Comparison of ENCODE assay signal across 7 cellular contexts in genomic region chr16:69729030-69729429, GRCh38. TPM values are rescaled to one million over a fixed set of nuclear protein-coding genes. Genes with fewer than 3 reads are reported as not detected.
DNase-seq lines count a peak whose midpoint lies in the region; ATAC-seq, FAIRE-seq and TF ChIP-seq lines count a peak whose summit lies in the region.
"Not testable (repeated sequence)": the region's sequence is repeated elsewhere in the genome, so short reads cannot be mapped to it uniquely, and the experiment has no call there.

No MANE protein-coding gene starts in this region.

- TF ChIP-seq RAD21 in K562 (CRISPR knock-in tag; conservative IDR thresholded peaks at IDR 0.05 in 1 of 2, IDR thresholded peaks at IDR 0.05 in 1 of 2); HepG2 (CRISPR knock-in tag; IDR thresholded peaks at IDR 0.05): not testable (repeated sequence)

- not testable (repeated sequence) for H3K27me3 Mint-ChIP-seq in T-helper 1 cell treated with Interleukin-12 subunit alpha and Interleukin-12 subunit beta and Interleukin-4 antibody, amounts not matched to agents 30 μg/mL and 1 μg/mL, for 36 hours (ENCODE audit: low read depth)

- H3K27ac Mint-ChIP-seq in T-helper 1 cell treated with Interleukin-12 subunit alpha and Interleukin-12 subunit beta and Interleukin-4 antibody, amounts not matched to agents 30 μg/mL and 1 μg/mL, for 36 hours = peak overlapping the region; percentile 36

- H3K9me3 ChIP-seq in BLaER1 treated with 17β-estradiol and CSF1 and Interleukin-3, amounts not matched to agents 10 nM and 100 nM (replicated peaks in 1 of 11); HEK293 (ENCODE audit: control insufficient read depth, insufficient read depth, low read depth, low read length); PC-3 (ENCODE audit: low read length); K562 (replicated peaks; ENCODE audit: control insufficient read depth, insufficient read depth, low read depth, low read length); HepG2 (ENCODE audit: low read length); spleen: not testable (repeated sequence)

- H3K27ac ChIP-seq in BLaER1 treated with 17β-estradiol and CSF1 and Interleukin-3, amounts not matched to agents 10 nM and 100 nM = peak overlapping the region in 5 of 11 experiments; percentile 4 to 98 (median 97); a peak in 6 of 22 replicates
- H3K27ac ChIP-seq in HEK293 (ENCODE audit: extremely low read depth, low read depth, low read length); PC-3 (ENCODE audit: low read length); K562 (ENCODE audit: extremely low read depth, low read depth, low read length); HepG2 (ENCODE audit: extremely low read length, insufficient read depth, low read length); spleen: not testable (repeated sequence)

- DNase-seq in PC-3; K562 (ENCODE audit: extremely low read depth in 1 of 4, low spot score in 3 of 4); HepG2 (ENCODE audit: low spot score): not testable (repeated sequence)
- DNase-seq in spleen = peak; percentile 6

- H2AFZ ChIP-seq in PC-3 (ENCODE audit: low read length); HepG2 (ENCODE audit: low read length): not testable (repeated sequence)
- peak overlapping the region; percentile 72; the same call in 1 of the 2 replicates for H2AFZ ChIP-seq in K562 (ENCODE audit: low read depth, low read length)

- not testable (repeated sequence) for H3K9ac ChIP-seq in BLaER1 treated with 17β-estradiol and CSF1 and Interleukin-3, amounts not matched to agents 10 nM and 100 nM; PC-3 (ENCODE audit: low read length); HepG2 (ENCODE audit: insufficient read depth, low read depth, low read length)
- H3K9ac ChIP-seq in K562 (ENCODE audit: insufficient read depth in 1 of 2, low read depth in 2 of 2, low read length in 2 of 2) = peak overlapping the region in 1 of 2 experiments; percentile 89; a peak in 1 of 4 replicates

- not testable (repeated sequence) for H3K9me1 ChIP-seq in K562 (ENCODE audit: control insufficient read depth, insufficient read depth, low read length)

- H3K36me3 ChIP-seq in BLaER1 treated with 17β-estradiol and CSF1 and Interleukin-3, amounts not matched to agents 10 nM and 100 nM; HEK293 (ENCODE audit: control insufficient read depth in 2 of 2, insufficient read depth in 1 of 2, low read length in 2 of 2); PC-3 (ENCODE audit: low read depth, low read length); K562 (ENCODE audit: control insufficient read depth, insufficient read depth, low read length); HepG2 (replicated peaks in 1 of 2; ENCODE audit: control insufficient read depth in 1 of 2, insufficient read depth in 2 of 2, low read length in 2 of 2); spleen: not testable (repeated sequence)

- TF ChIP-seq POLR2A in K562 (conservative IDR thresholded peaks at IDR 0.05); HepG2 (IDR thresholded peaks at IDR 0.05; ENCODE audit: insufficient read depth in 1 of 2, low read depth in 2 of 2, low read length in 2 of 2); spleen (IDR thresholded peaks at IDR 0.05): not testable (repeated sequence)

- not testable (repeated sequence) for H3K9me2 ChIP-seq in PC-3 (replicated peaks; ENCODE audit: low read length)

- WGBS in K562 (ENCODE audit: insufficient coverage, low coverage, missing lambda C conversion rate) = 73% methylated on average over 4 of the region's 4 CpGs
- 88% methylated on average over 4 of the region's 4 CpGs for WGBS in HepG2 (ENCODE audit: low lambda C conversion rate)
- 93 to 97% (median 96%) methylated on average over 4 of the region's 4 CpGs for WGBS in spleen, 5 donors

- CTCF ChIA-PET in HEK293 (lab: Yijun Ruan, JAX) = interaction anchor here (0.6 kb wide), 2 partner anchors 20 to 78 kb away, joined by 3 read pairs; no protein-coding TSS in a partner anchor
- CTCF ChIA-PET in PC-3 (lab: Charles Lee); K562 (lab: Yijun Ruan, JAX; ENCODE audit: low intra/inter-chr PET ratio); HepG2 (lab: Yijun Ruan, JAX; ENCODE audit: low intra/inter-chr PET ratio, low total read pairs): not testable (repeated sequence)

- not testable (repeated sequence) for H3K36me3 Mint-ChIP-seq in T-helper 1 cell treated with Interleukin-12 subunit alpha and Interleukin-12 subunit beta and Interleukin-4 antibody, amounts not matched to agents 30 μg/mL and 1 μg/mL, for 36 hours (ENCODE audit: low read depth)

- H3F3A ChIP-seq in PC-3 (ENCODE audit: low read length, unreplicated experiment) = not testable (repeated sequence)

- TF ChIP-seq EP300 in K562 (IDR thresholded peaks at IDR 0.05; ENCODE audit: low read length); HepG2 (IDR thresholded peaks at IDR 0.05; ENCODE audit: low read depth in 2 of 2, low read length in 2 of 2); HepG2 (CRISPR knock-in tag; IDR thresholded peaks at IDR 0.05; ENCODE audit: borderline replicate concordance): not testable (repeated sequence)

- not testable (repeated sequence) for BruUV-seq in PC-3 (replicated peaks; lab: Mats Ljungman, UMichigan); K562 (replicated peaks; lab: Mats Ljungman, UMichigan); HepG2 (replicated peaks; lab: Mats Ljungman, UMichigan)

- not testable (repeated sequence) for FAIRE-seq in K562 (lab: Jason Lieb, UNC); HepG2 (lab: Jason Lieb, UNC)

- peaks cover 37% of the 10 kb centered on the region for H3K4me1 Mint-ChIP-seq in T-helper 1 cell treated with Interleukin-12 subunit alpha and Interleukin-12 subunit beta and Interleukin-4 antibody, amounts not matched to agents 30 μg/mL and 1 μg/mL, for 36 hours (ENCODE audit: low read depth)

- not testable (repeated sequence) for H3K9me3 Mint-ChIP-seq in T-helper 1 cell treated with Interleukin-12 subunit alpha and Interleukin-12 subunit beta and Interleukin-4 antibody, amounts not matched to agents 30 μg/mL and 1 μg/mL, for 36 hours

- intact Hi-C loops in PC-3 (cut with micrococcal nuclease); K562 (cut with micrococcal nuclease); HepG2 (cut with micrococcal nuclease; ENCODE audit: unreplicated experiment); spleen (cut with DNase I; ENCODE audit: low total_unique reads): not testable (repeated sequence)

- not testable (repeated sequence) for H3K4me3 ChIP-seq in BLaER1 treated with 17β-estradiol and CSF1 and Interleukin-3, amounts not matched to agents 10 nM and 100 nM; HEK293 (ENCODE audit: low read depth, low read length); PC-3 (ENCODE audit: low read length); K562; HepG2 (replicated peaks in 1 of 3; ENCODE audit: insufficient read depth in 1 of 3, low read depth in 2 of 3, low read length in 3 of 3); spleen

- H4K20me1 ChIP-seq in BLaER1 treated with 17β-estradiol and CSF1 and Interleukin-3, amounts not matched to agents 10 nM and 100 nM; PC-3 (ENCODE audit: low read length); K562 (replicated peaks; ENCODE audit: control insufficient read depth, insufficient read depth, low read length); HepG2 (ENCODE audit: insufficient read depth, low read length): not testable (repeated sequence)

- not testable (repeated sequence) for ATAC-seq in PC-3, K562, HepG2

- not testable (repeated sequence) for H3K4me3 Mint-ChIP-seq in T-helper 1 cell treated with Interleukin-12 subunit alpha and Interleukin-12 subunit beta and Interleukin-4 antibody, amounts not matched to agents 30 μg/mL and 1 μg/mL, for 36 hours

- H3K4me1 ChIP-seq in BLaER1 treated with 17β-estradiol and CSF1 and Interleukin-3, amounts not matched to agents 10 nM and 100 nM = peaks cover 31 to 45% (median 40%) of the 10 kb centered on the region in 10 experiments
- not testable (repeated sequence) for H3K4me1 ChIP-seq in HEK293 (ENCODE audit: control insufficient read depth, insufficient read depth, low read length)
- H3K4me1 ChIP-seq in PC-3 (ENCODE audit: insufficient read depth, low read length) (peaks cover 34% of the 10 kb centered on the region), K562 (replicated peaks in 1 of 2; ENCODE audit: control insufficient read depth in 2 of 2, insufficient read depth in 2 of 2, low read length in 2 of 2) (peaks cover 19 to 27% of the 10 kb centered on the region in 2 experiments; a peak in 4 of 5 replicates), HepG2 (ENCODE audit: insufficient read depth, low read length) (peaks cover 47% of the 10 kb centered on the region), spleen (peaks cover 9 to 43% (median 30%) of the 10 kb centered on the region in 6 donors)

- POLR2A ChIA-PET in HEK293 (lab: Yijun Ruan, JAX) = interaction anchor here (0.5 kb wide), 1 partner anchor 825 kb away, joined by 4 read pairs; no protein-coding TSS in a partner anchor
- POLR2A ChIA-PET in PC-3 (lab: Charles Lee; ENCODE audit: unreplicated experiment) = not testable (repeated sequence)
- POLR2A ChIA-PET in K562 (lab: Yijun Ruan, JAX) = interaction anchor here (1.0 to 8.6 kb wide), 5 partner anchors 8 to 21 kb away, joined by 3 to 66 read pairs (median 3); no protein-coding TSS in a partner anchor
- POLR2A ChIA-PET in HepG2 (lab: Yijun Ruan, JAX) = interaction anchor here (10.0 kb wide), 1 partner anchor 23 kb away, joined by 211 read pairs; the partner anchor contains the start of gene NOB1

- 0 out of 2 replicates have a peak, but pooled peaks have one; percentile 6 for TF ChIP-seq CTCF in HEK293 (tag by site-specific recombination; IDR thresholded peaks at IDR 0.05)
- not testable (repeated sequence) for TF ChIP-seq CTCF in PC-3 (conservative IDR thresholded peaks at IDR 0.05; ENCODE audit: low read depth, low read length); K562 (IDR thresholded peaks at IDR 0.05 in 2 of 3, conservative IDR thresholded peaks at IDR 0.05 in 1 of 3; ENCODE audit: insufficient read depth in 2 of 3, low read depth in 1 of 3, low read length in 3 of 3); HepG2 (CRISPR knock-in tag; IDR thresholded peaks at IDR 0.05); spleen (IDR thresholded peaks at IDR 0.05 in 8 of 11, conservative IDR thresholded peaks at IDR 0.05 in 3 of 11)

- H3K27me3 ChIP-seq in BLaER1 treated with 17β-estradiol and CSF1 and Interleukin-3, amounts not matched to agents 10 nM and 100 nM; PC-3 (ENCODE audit: low read length); K562 (ENCODE audit: control insufficient read depth in 2 of 2, insufficient read depth in 2 of 2, low read length in 2 of 2); HepG2 (ENCODE audit: control insufficient read depth in 1 of 2, insufficient read depth in 2 of 2, low read length in 2 of 2); spleen (replicated peaks in 1 of 7): not testable (repeated sequence)

- H3K79me2 ChIP-seq in PC-3 (ENCODE audit: low read length) (peaks cover 44% of the 10 kb centered on the region), K562 (ENCODE audit: control insufficient read depth, insufficient read depth, low read length) (peaks cover 40% of the 10 kb centered on the region), HepG2 (ENCODE audit: insufficient read depth, low read length) (peaks cover 35% of the 10 kb centered on the region)

- peak overlapping the region in 6 of 11 experiments; percentile 76 to 95 (median 91); a peak in 7 of 22 replicates for H3K4me2 ChIP-seq in BLaER1 treated with 17β-estradiol and CSF1 and Interleukin-3, amounts not matched to agents 10 nM and 100 nM
- H3K4me2 ChIP-seq in PC-3 (ENCODE audit: low read length) (peak overlapping the region; percentile 83), K562 (ENCODE audit: insufficient read depth, low read length) (peak overlapping the region; percentile 99; the same call in 1 of the 2 replicates)
- H3K4me2 ChIP-seq in HepG2 (ENCODE audit: low read depth, low read length) = not testable (repeated sequence)

- in situ Hi-C loops in K562 (cut with MboI); HepG2 (cut with HindIII; ENCODE audit: extremely low pct_ligation_motif_present, low pct_unique_long_range_greater_than_20kb): not testable (repeated sequence)

RNA-seq across cellular contexts. Expression of gene NQO1, which starts 2.7 kb away (rescaled TPM):
- total RNA-seq in PC-3 (2014; rRNA removed) = 193 and 251 TPM in 2 replicates
- 13.6 and 15.9 TPM in 2 replicates for total RNA-seq in K562 (2011; cell fraction: chromatin; rRNA removed; ENCODE audit: low replicate concordance)
- 12.1 and 13.3 TPM in 2 replicates for total RNA-seq in K562 (2011; cell fraction: nucleolus; rRNA removed)
- total RNA-seq in K562 (2011; cell fraction: nucleoplasm; rRNA removed) = 12.6 and 16.4 TPM in 2 replicates
- total RNA-seq in K562 (2014; rRNA removed) = 88.9 and 98.8 TPM in 2 replicates
- 133 and 142 TPM in 2 replicates for total RNA-seq in K562 (2014; rRNA removed; fragmentation: Illumina TruSeq; extraction: Trizol)
- 198 and 202 TPM in 2 replicates for total RNA-seq in K562 (2015; rRNA removed; fragmentation: Illumina TruSeq; extraction: Trizol)
- 102 and 105 TPM in 2 replicates for total RNA-seq in K562 (2021)
- 78.0 and 122 TPM in 2 replicates for polyA plus RNA-seq in K562 (2011; rRNA removed)
- polyA plus RNA-seq in K562 (2011; cell fraction: cytosol; rRNA removed) = 75.5 and 96.1 TPM in 2 replicates
- polyA plus RNA-seq in K562 (2011; cell fraction: nucleus; rRNA removed) = 20.9 and 23.0 TPM in 2 replicates
- 174 and 178 TPM in 2 replicates for polyA plus RNA-seq in K562 (2012)
- polyA plus RNA-seq in K562 (2014; fragmentation: Illumina TruSeq; extraction: Trizol) = 140 and 142 TPM in 2 replicates
- polyA plus RNA-seq in K562 (2014; fragmentation: Nextera tagmentation; extraction: Ambion mirVana) = 100 to 1,000 TPM in 1 of 2 experiments, 10 to 100 TPM in 1; 96.7 to 152 TPM
- polyA plus RNA-seq in K562 (2014; rRNA removed) = 116 and 122 TPM in 2 replicates
- polyA minus RNA-seq in K562 (2011; rRNA and poly(A)+ RNA removed) = 41.7 and 49.6 TPM in 2 replicates
- 19.7 and 29.8 TPM in 2 replicates for polyA minus RNA-seq in K562 (2011; cell fraction: cytosol; rRNA and poly(A)+ RNA removed)
- polyA minus RNA-seq in K562 (2011; cell fraction: nucleus; rRNA and poly(A)+ RNA removed) = 3.0 and 6.7 TPM in 2 replicates
- 1,060 and 1,621 TPM in 2 replicates for total RNA-seq in HepG2 (2016; rRNA removed; fragmentation: Illumina TruSeq; extraction: Trizol)
- 149 and 161 TPM in 2 replicates for total RNA-seq in HepG2 (2016; cell fraction: cytosol; rRNA removed; fragmentation: Illumina TruSeq; extraction: Trizol; ENCODE audit: low read depth)
- 1,077 and 1,733 TPM in 2 replicates for total RNA-seq in HepG2 (2016; cell fraction: insoluble cytoplasmic fraction; rRNA removed; fragmentation: Illumina TruSeq; extraction: Trizol)
- total RNA-seq in HepG2 (2016; cell fraction: membrane; rRNA removed; fragmentation: Illumina TruSeq; extraction: Trizol) = 191 and 197 TPM in 2 replicates
- 379 and 382 TPM in 2 replicates for total RNA-seq in HepG2 (2016; cell fraction: nucleus; rRNA removed; fragmentation: Illumina TruSeq; extraction: Trizol)
- 304 and 464 TPM in 2 replicates for polyA plus RNA-seq in HepG2 (2011; rRNA removed)
- 354 and 445 TPM in 2 replicates for polyA plus RNA-seq in HepG2 (2011; cell fraction: cytosol; rRNA removed)
- 76.3 and 83.7 TPM in 2 replicates for polyA plus RNA-seq in HepG2 (2011; cell fraction: nucleus; rRNA removed)
- 328 and 393 TPM in 2 replicates for polyA plus RNA-seq in HepG2 (2012)
- polyA plus RNA-seq in HepG2 (2016; cell fraction: cytosol; fragmentation: Illumina TruSeq; extraction: Trizol; ENCODE audit: low read depth) = 156 and 179 TPM in 2 replicates
- 1,625 and 1,852 TPM in 2 replicates for polyA plus RNA-seq in HepG2 (2016; cell fraction: insoluble cytoplasmic fraction; fragmentation: Illumina TruSeq; extraction: Trizol; ENCODE audit: low read depth)
- 151 and 153 TPM in 2 replicates for polyA plus RNA-seq in HepG2 (2016; cell fraction: membrane; fragmentation: Illumina TruSeq; extraction: Trizol; ENCODE audit: low read depth)
- polyA plus RNA-seq in HepG2 (2016; cell fraction: nucleus; fragmentation: Illumina TruSeq; extraction: Trizol; ENCODE audit: insufficient read depth, low read depth) = 546 and 575 TPM in 2 replicates
- polyA minus RNA-seq in HepG2 (2011; rRNA and poly(A)+ RNA removed; ENCODE audit: low replicate concordance) = 222 and 280 TPM in 2 replicates
- 119 and 160 TPM in 2 replicates for polyA minus RNA-seq in HepG2 (2011; cell fraction: cytosol; rRNA and poly(A)+ RNA removed)
- polyA minus RNA-seq in HepG2 (2011; cell fraction: nucleus; rRNA and poly(A)+ RNA removed) = 42.0 and 49.5 TPM in 2 replicates
- 10 to 100 TPM in 6 of 7 donors, 1 to 10 TPM in 1; 9.2 to 70.6 (median 24.0) TPM for total RNA-seq in spleen
- 10 to 100 TPM; 13.0 to 25.6 (median 13.4) TPM for polyA plus RNA-seq in spleen

RNA-seq across cellular contexts. Expression of gene NOB1, which starts 25.7 kb away (rescaled TPM):
- total RNA-seq in PC-3 (2014; rRNA removed) = 31.9 and 45.1 TPM in 2 replicates
- 105 and 163 TPM in 2 replicates for total RNA-seq in K562 (2011; cell fraction: chromatin; rRNA removed; ENCODE audit: low replicate concordance)
- 111 and 135 TPM in 2 replicates for total RNA-seq in K562 (2011; cell fraction: nucleolus; rRNA removed)
- 77.2 and 104 TPM in 2 replicates for total RNA-seq in K562 (2011; cell fraction: nucleoplasm; rRNA removed)
- 91.1 and 91.3 TPM in 2 replicates for total RNA-seq in K562 (2014; rRNA removed)
- 61.3 and 63.6 TPM in 2 replicates for total RNA-seq in K562 (2014; rRNA removed; fragmentation: Illumina TruSeq; extraction: Trizol)
- total RNA-seq in K562 (2015; rRNA removed; fragmentation: Illumina TruSeq; extraction: Trizol) = 81.2 and 85.7 TPM in 2 replicates
- total RNA-seq in K562 (2021) = 117 and 119 TPM in 2 replicates
- 116 and 135 TPM in 2 replicates for polyA plus RNA-seq in K562 (2011; rRNA removed)
- polyA plus RNA-seq in K562 (2011; cell fraction: cytosol; rRNA removed) = 157 and 178 TPM in 2 replicates
- polyA plus RNA-seq in K562 (2011; cell fraction: nucleus; rRNA removed) = 86.6 and 87.3 TPM in 2 replicates
- 117 and 160 TPM in 2 replicates for polyA plus RNA-seq in K562 (2012)
- 129 and 135 TPM in 2 replicates for polyA plus RNA-seq in K562 (2014; fragmentation: Illumina TruSeq; extraction: Trizol)
- polyA plus RNA-seq in K562 (2014; fragmentation: Nextera tagmentation; extraction: Ambion mirVana) = 100 to 1,000 TPM in 1 of 2 experiments, 10 to 100 TPM in 1; 42.4 to 139 TPM
- 148 and 150 TPM in 2 replicates for polyA plus RNA-seq in K562 (2014; rRNA removed)
- polyA minus RNA-seq in K562 (2011; rRNA and poly(A)+ RNA removed) = 122 and 124 TPM in 2 replicates
- 84.0 and 111 TPM in 2 replicates for polyA minus RNA-seq in K562 (2011; cell fraction: cytosol; rRNA and poly(A)+ RNA removed)
- 40.3 and 72.0 TPM in 2 replicates for polyA minus RNA-seq in K562 (2011; cell fraction: nucleus; rRNA and poly(A)+ RNA removed)
- total RNA-seq in HepG2 (2016; rRNA removed; fragmentation: Illumina TruSeq; extraction: Trizol) = 47.1 and 83.5 TPM in 2 replicates
- 30.5 and 33.0 TPM in 2 replicates for total RNA-seq in HepG2 (2016; cell fraction: cytosol; rRNA removed; fragmentation: Illumina TruSeq; extraction: Trizol; ENCODE audit: low read depth)
- total RNA-seq in HepG2 (2016; cell fraction: insoluble cytoplasmic fraction; rRNA removed; fragmentation: Illumina TruSeq; extraction: Trizol) = 48.8 and 85.3 TPM in 2 replicates
- 54.4 and 54.7 TPM in 2 replicates for total RNA-seq in HepG2 (2016; cell fraction: membrane; rRNA removed; fragmentation: Illumina TruSeq; extraction: Trizol)
- total RNA-seq in HepG2 (2016; cell fraction: nucleus; rRNA removed; fragmentation: Illumina TruSeq; extraction: Trizol) = 37.1 and 40.2 TPM in 2 replicates
- polyA plus RNA-seq in HepG2 (2011; rRNA removed) = 159 and 162 TPM in 2 replicates
- polyA plus RNA-seq in HepG2 (2011; cell fraction: cytosol; rRNA removed) = 187 and 245 TPM in 2 replicates
- 97.8 and 101 TPM in 2 replicates for polyA plus RNA-seq in HepG2 (2011; cell fraction: nucleus; rRNA removed)
- polyA plus RNA-seq in HepG2 (2012) = 151 and 164 TPM in 2 replicates
- 53.6 and 57.2 TPM in 2 replicates for polyA plus RNA-seq in HepG2 (2016; cell fraction: cytosol; fragmentation: Illumina TruSeq; extraction: Trizol; ENCODE audit: low read depth)
- 224 and 233 TPM in 2 replicates for polyA plus RNA-seq in HepG2 (2016; cell fraction: insoluble cytoplasmic fraction; fragmentation: Illumina TruSeq; extraction: Trizol; ENCODE audit: low read depth)
- 81.4 and 91.5 TPM in 2 replicates for polyA plus RNA-seq in HepG2 (2016; cell fraction: membrane; fragmentation: Illumina TruSeq; extraction: Trizol; ENCODE audit: low read depth)
- polyA plus RNA-seq in HepG2 (2016; cell fraction: nucleus; fragmentation: Illumina TruSeq; extraction: Trizol; ENCODE audit: insufficient read depth, low read depth) = 100 and 106 TPM in 2 replicates
- polyA minus RNA-seq in HepG2 (2011; rRNA and poly(A)+ RNA removed; ENCODE audit: low replicate concordance) = 115 and 322 TPM in 2 replicates
- polyA minus RNA-seq in HepG2 (2011; cell fraction: cytosol; rRNA and poly(A)+ RNA removed) = 172 TPM in 2 replicates
- 70.4 and 93.7 TPM in 2 replicates for polyA minus RNA-seq in HepG2 (2011; cell fraction: nucleus; rRNA and poly(A)+ RNA removed)
- 10 to 100 TPM; 39.1 to 44.7 (median 39.7) TPM for total RNA-seq in spleen
- 10 to 100 TPM; 35.1 to 48.8 (median 46.1) TPM for polyA plus RNA-seq in spleen

RNA-seq across cellular contexts. Expression of gene WWP2, which starts 33.1 kb away (rescaled TPM):
- total RNA-seq in PC-3 (2014; rRNA removed) (15.8 and 17.1 TPM in 2 replicates), K562 (2014; rRNA removed) (14.9 and 20.6 TPM in 2 replicates), K562 (2014; rRNA removed; fragmentation: Illumina TruSeq; extraction: Trizol) (14.6 and 17.4 TPM in 2 replicates), K562 (2015; rRNA removed; fragmentation: Illumina TruSeq; extraction: Trizol) (15.3 and 15.8 TPM in 2 replicates), K562 (2021) (33.7 and 34.4 TPM in 2 replicates), HepG2 (2016; rRNA removed; fragmentation: Illumina TruSeq; extraction: Trizol) (28.2 and 31.9 TPM in 2 replicates), spleen (100 to 1,000 TPM in 1 of 7 donors, 10 to 100 TPM in 6; 57.4 to 109 (median 74.6) TPM)
- total RNA-seq in K562 (2011; cell fraction: chromatin; rRNA removed; ENCODE audit: low replicate concordance) = 54.0 and 74.4 TPM in 2 replicates
- total RNA-seq in K562 (2011; cell fraction: nucleolus; rRNA removed) = 33.5 and 36.6 TPM in 2 replicates
- 32.8 and 44.3 TPM in 2 replicates for total RNA-seq in K562 (2011; cell fraction: nucleoplasm; rRNA removed)
- polyA plus RNA-seq in K562 (2011; rRNA removed) (7.1 and 8.5 TPM in 2 replicates), K562 (2014; fragmentation: Illumina TruSeq; extraction: Trizol) (23.1 and 27.1 TPM in 2 replicates), K562 (2014; fragmentation: Nextera tagmentation; extraction: Ambion mirVana) (1 to 10 TPM; 1.9 to 2.0 TPM), K562 (2014; rRNA removed) (10.7 and 12.1 TPM in 2 replicates), HepG2 (2011; rRNA removed) (11.4 and 13.6 TPM in 2 replicates), spleen (10 to 100 TPM; 13.7 to 33.9 (median 18.9) TPM)
- polyA plus RNA-seq in K562 (2011; cell fraction: cytosol; rRNA removed) = 6.5 and 11.3 TPM in 2 replicates
- 25.1 and 34.9 TPM in 2 replicates for polyA plus RNA-seq in K562 (2011; cell fraction: nucleus; rRNA removed)
- 24.0 and 37.6 TPM in 2 replicates for polyA plus RNA-seq in K562 (2012)
- polyA minus RNA-seq in K562 (2011; rRNA and poly(A)+ RNA removed) = 11.3 and 13.3 TPM in 2 replicates
- polyA minus RNA-seq in K562 (2011; cell fraction: cytosol; rRNA and poly(A)+ RNA removed) = 10.2 and 17.9 TPM in 2 replicates
- 12.7 and 15.7 TPM in 2 replicates for polyA minus RNA-seq in K562 (2011; cell fraction: nucleus; rRNA and poly(A)+ RNA removed)
- total RNA-seq in HepG2 (2016; cell fraction: cytosol; rRNA removed; fragmentation: Illumina TruSeq; extraction: Trizol; ENCODE audit: low read depth) = 18.6 and 20.3 TPM in 2 replicates
- total RNA-seq in HepG2 (2016; cell fraction: insoluble cytoplasmic fraction; rRNA removed; fragmentation: Illumina TruSeq; extraction: Trizol) = 25.4 and 28.2 TPM in 2 replicates
- 17.7 and 18.1 TPM in 2 replicates for total RNA-seq in HepG2 (2016; cell fraction: membrane; rRNA removed; fragmentation: Illumina TruSeq; extraction: Trizol)
- 36.0 and 41.1 TPM in 2 replicates for total RNA-seq in HepG2 (2016; cell fraction: nucleus; rRNA removed; fragmentation: Illumina TruSeq; extraction: Trizol)
- 7.5 and 8.1 TPM in 2 replicates for polyA plus RNA-seq in HepG2 (2011; cell fraction: cytosol; rRNA removed)
- polyA plus RNA-seq in HepG2 (2011; cell fraction: nucleus; rRNA removed) = 45.3 and 46.4 TPM in 2 replicates
- polyA plus RNA-seq in HepG2 (2012) = 25.4 and 26.4 TPM in 2 replicates
- 3.6 and 3.7 TPM in 2 replicates for polyA plus RNA-seq in HepG2 (2016; cell fraction: cytosol; fragmentation: Illumina TruSeq; extraction: Trizol; ENCODE audit: low read depth)
- polyA plus RNA-seq in HepG2 (2016; cell fraction: insoluble cytoplasmic fraction; fragmentation: Illumina TruSeq; extraction: Trizol; ENCODE audit: low read depth) = 23.4 and 32.9 TPM in 2 replicates
- 9.8 and 10.7 TPM in 2 replicates for polyA plus RNA-seq in HepG2 (2016; cell fraction: membrane; fragmentation: Illumina TruSeq; extraction: Trizol; ENCODE audit: low read depth)
- polyA plus RNA-seq in HepG2 (2016; cell fraction: nucleus; fragmentation: Illumina TruSeq; extraction: Trizol; ENCODE audit: insufficient read depth, low read depth) = 61.5 and 63.2 TPM in 2 replicates
- 17.8 and 29.5 TPM in 2 replicates for polyA minus RNA-seq in HepG2 (2011; rRNA and poly(A)+ RNA removed; ENCODE audit: low replicate concordance)
- 12.8 and 16.9 TPM in 2 replicates for polyA minus RNA-seq in HepG2 (2011; cell fraction: cytosol; rRNA and poly(A)+ RNA removed)
- 37.2 and 39.9 TPM in 2 replicates for polyA minus RNA-seq in HepG2 (2011; cell fraction: nucleus; rRNA and poly(A)+ RNA removed)
